ENCODE assay signal across 8 cellular contexts in genomic region chr20:51531141-51531710, GRCh38. TPM values are rescaled to one million over a fixed set of nuclear protein-coding genes. Genes with fewer than 3 reads are reported as not detected.
DNase-seq lines count a peak whose midpoint lies in the region; ATAC-seq, FAIRE-seq and TF ChIP-seq lines count a peak whose summit lies in the region.

No MANE protein-coding gene starts in this region.

- no peaks in the 10 kb centered on the region for H3K9me3 ChIP-seq in lower lobe of right lung

- intact Hi-C loops in lower lobe of right lung (cut with DNase I): no loop called here

- H3K4me1 Mint-ChIP-seq in stimulated activated naive CD8-positive, alpha-beta T cell treated with anti-CD3 and anti-CD28 coated beads, Interleukin-15, Interleukin-2, amounts not matched to agents 100 ng/mL and 50 ng/mL, for 24 hours (ENCODE audit: low read depth): peaks cover 100% of the 10 kb centered on the region

- no peaks in the 10 kb centered on the region for H3K9me3 Mint-ChIP-seq in stimulated activated naive CD8-positive, alpha-beta T cell treated with anti-CD3 and anti-CD28 coated beads, Interleukin-15, Interleukin-2, amounts not matched to agents 100 ng/mL and 50 ng/mL, for 24 hours

- peak; percentile 72 for FAIRE-seq in GM19239 (lab: Jason Lieb, UNC)

- no peaks in the 10 kb centered on the region for H3K27me3 Mint-ChIP-seq in stimulated activated naive CD8-positive, alpha-beta T cell treated with anti-CD3 and anti-CD28 coated beads, Interleukin-15, Interleukin-2, amounts not matched to agents 100 ng/mL and 50 ng/mL, for 24 hours

- peaks cover 44% of the 10 kb centered on the region for H3K36me3 Mint-ChIP-seq in stimulated activated naive CD8-positive, alpha-beta T cell treated with anti-CD3 and anti-CD28 coated beads, Interleukin-15, Interleukin-2, amounts not matched to agents 100 ng/mL and 50 ng/mL, for 24 hours (ENCODE audit: low read depth)

- DNase-seq in GM19239 (ENCODE audit: insufficient read length, low spot score) (no peak), germinal center (ENCODE audit: low spot score) (peak; percentile 42), NCI-H187 treated with DMSO at 0.1 percent for 48 hours (lab: John Stamatoyannopoulos, UW) (no peak), lower lobe of right lung (no peak), NCI-H510A (lab: John Stamatoyannopoulos, UW) (no peak)
- DNase-seq in activated CD4-positive, alpha-beta T cell treated with anti-CD3 and anti-CD28 coated beads, Interleukin-2, amount 50 U/mL, for 24 hours (ENCODE audit: low read depth in 1 of 2, low spot score in 1 of 2): peak; percentile 72 to 85

- peaks cover 20% of the 10 kb centered on the region for H3K4me1 ChIP-seq in lower lobe of right lung

- ATAC-seq in HG03135 (IDR thresholded peaks at IDR 0.05; ENCODE audit: unreplicated experiment) (peak; percentile 51), lower lobe of right lung (no peak)

- H3K36me3 ChIP-seq in lower lobe of right lung: no peaks in the 10 kb centered on the region

- peak overlapping the region; percentile 84 for H3K4me3 Mint-ChIP-seq in stimulated activated naive CD8-positive, alpha-beta T cell treated with anti-CD3 and anti-CD28 coated beads, Interleukin-15, Interleukin-2, amounts not matched to agents 100 ng/mL and 50 ng/mL, for 24 hours

- H3K27ac Mint-ChIP-seq in stimulated activated naive CD8-positive, alpha-beta T cell treated with anti-CD3 and anti-CD28 coated beads, Interleukin-15, Interleukin-2, amounts not matched to agents 100 ng/mL and 50 ng/mL, for 24 hours: peak overlapping the region; percentile 99

- no peak overlapping the region for H3K27ac ChIP-seq in lower lobe of right lung

- no peaks in the 10 kb centered on the region for H3K27me3 ChIP-seq in lower lobe of right lung (ENCODE audit: low read depth)

- TF ChIP-seq CTCF in lower lobe of right lung (IDR thresholded peaks at IDR 0.05): no peak

- H3K4me3 ChIP-seq in lower lobe of right lung: no peak overlapping the region

RNA-seq across cellular contexts. Expression of gene NFATC2, which starts 11.3 kb away (rescaled TPM):
- 6.6 TPM for total RNA-seq in lower lobe of right lung

Comparison
In these comparisons a context has a peak if more than half of its experiments do, and no peak if none do; other contexts are left out.
1. DNase-seq: peak in activated CD4-positive, alpha-beta T cell treated with anti-CD3 and anti-CD28 coated beads, Interleukin-2, amount 50 U/mL, for 24 hours (2 of 2) and germinal center (single experiment); none in GM19239 (single experiment), NCI-H187 treated with DMSO at 0.1 percent for 48 hours (single experiment), lower lobe of right lung (single experiment) and NCI-H510A (single experiment).